ENCODE assay signal across 24 cellular contexts in genomic region chr19:46202426-46202825, GRCh38. TPM values are rescaled to one million over a fixed set of nuclear protein-coding genes. Genes with fewer than 3 reads are reported as not detected.
"Had no signal": no experiment of that assay in that cellular context is flagged by ENCODE, and none has a peak within 500 bp of the region (broad histone marks: within the 10 kb centered on the region; RNA-seq: fewer than 3 reads in every experiment).

No MANE protein-coding gene starts in this region.

- ATAC-seq: activated CD8-positive, alpha-beta T cell treated with anti-CD3 and anti-CD28 coated beads, Interleukin-2, amount 10 ng/mL, durations not matched to agents 7 days and 5 days; mucosa of descending colon; naive thymus-derived CD4-positive, alpha-beta T cell; stimulated activated naive CD8-positive, alpha-beta T cell treated with anti-CD3 and anti-CD28 coated beads, Interleukin-15, amount 100 ng/mL, for 72 hours had no signal

- H3K36me3 Mint-ChIP-seq: activated naive CD4-positive, alpha-beta T cell treated with anti-CD3 and anti-CD28 coated beads, Interleukin-2, amount 50 U/mL, for 24 hours; naive thymus-derived CD4-positive, alpha-beta T cell; neural progenitor cell had no signal

- H3K36me3 ChIP-seq: adrenal gland, left ventricle myocardium inferior, neural progenitor cell, suprapubic skin, transverse colon had no signal

- H3K4me3 ChIP-seq: adrenal gland, dorsolateral prefrontal cortex, left ventricle myocardium inferior, mucosa of descending colon, neural progenitor cell, transverse colon had no signal

- H3K4me2 ChIP-seq: neural progenitor cell had no signal

- DNase-seq: activated CD4-positive, alpha-beta T cell treated with anti-CD3 and anti-CD28 coated beads, Interleukin-2, amount 10 ng/mL, durations not matched to agents 24 days and 14 days; activated CD8-positive, alpha-beta memory T cell treated with anti-CD3 and anti-CD28 coated beads, Interleukin-2, amount 50 U/mL, for 4 hours; activated CD8-positive, alpha-beta T cell treated with anti-CD3 and anti-CD28 coated beads, Interleukin-2, amount 10 ng/mL, durations not matched to agents 7 days and 5 days; activated gamma-delta T cell; activated T-cell treated with anti-CD3 and anti-CD28 coated beads, Interleukin-2, amount 50 U/mL, for 48 hours; adrenal gland; dorsolateral prefrontal cortex; endodermal cell; kidney; left ventricle myocardium inferior; mucosa of descending colon; naive thymus-derived CD4-positive, alpha-beta T cell; stimulated activated CD4-positive, alpha-beta T cell treated with anti-CD3 and anti-CD28 coated beads, Interleukin-2, amount 100 ng/mL, for 48 hours; stimulated activated naive CD8-positive, alpha-beta T cell treated with anti-CD3 and anti-CD28 coated beads, Interleukin-15, amount 100 ng/mL, for 72 hours; transverse colon had no signal

- FAIRE-seq: frontal cortex, kidney had no signal

- H3K9me3 Mint-ChIP-seq: activated CD4-positive, alpha-beta T cell treated with anti-CD3 and anti-CD28 coated beads, Interleukin-2, amount 10 ng/mL, durations not matched to agents 24 days and 14 days; activated naive CD4-positive, alpha-beta T cell treated with anti-CD3 and anti-CD28 coated beads, Interleukin-2, amount 50 U/mL, for 24 hours; stimulated activated naive CD8-positive, alpha-beta T cell treated with anti-CD3 and anti-CD28 coated beads, Interleukin-15, amount 100 ng/mL, for 72 hours had no signal

- H3K27me3 ChIP-seq: adrenal gland, dorsolateral prefrontal cortex, neural progenitor cell, suprapubic skin had no signal

- H3K9ac ChIP-seq: neural progenitor cell had no signal

- H3K27ac Mint-ChIP-seq: activated CD4-positive, alpha-beta T cell treated with anti-CD3 and anti-CD28 coated beads, Interleukin-2, amount 10 ng/mL, durations not matched to agents 24 days and 14 days; activated CD8-positive, alpha-beta T cell treated with anti-CD3 and anti-CD28 coated beads, Interleukin-2, amount 10 ng/mL, durations not matched to agents 7 days and 5 days; activated naive CD4-positive, alpha-beta T cell treated with anti-CD3 and anti-CD28 coated beads, Interleukin-2, amount 50 U/mL, for 24 hours; endodermal cell; neural progenitor cell; progenitor cell of endocrine pancreas; stimulated activated naive CD8-positive, alpha-beta T cell treated with anti-CD3 and anti-CD28 coated beads, Interleukin-15, amount 100 ng/mL, for 72 hours had no signal

- H3K9me3 ChIP-seq: adrenal gland, left ventricle myocardium inferior, mucosa of descending colon, suprapubic skin, transverse colon had no signal

- H3K27ac ChIP-seq: left ventricle myocardium inferior, neural progenitor cell, transverse colon had no signal

- H3K4me1 ChIP-seq: left ventricle myocardium inferior, neural progenitor cell, transverse colon had no signal

- H2AFZ ChIP-seq: neural progenitor cell had no signal

RNA-seq across cellular contexts. Expression of gene IGFL1, which starts 27.1 kb away (rescaled TPM):
- total RNA-seq: activated CD4-positive, alpha-beta T cell treated with anti-CD3 and anti-CD28 coated beads, Interleukin-2, amount 10 ng/mL, durations not matched to agents 24 days and 14 days; activated CD8-positive, alpha-beta T cell treated with anti-CD3 and anti-CD28 coated beads, Interleukin-2, amount 10 ng/mL, durations not matched to agents 7 days and 5 days; adrenal gland; cardiac septum; endodermal cell; epithelial cell of proximal tubule; frontal cortex; kidney; left ventricle myocardium inferior; mucosa of descending colon; naive thymus-derived CD4-positive, alpha-beta T cell; osteoblast; progenitor cell of endocrine pancreas; suprapubic skin; T-helper 1 cell treated with Interleukin-12 subunit alpha and Interleukin-12 subunit beta and Interleukin-4 antibody, amounts not matched to agents 30 ng/mL and 1 ng/mL, for 36 hours; transverse colon had no signal
- polyA plus RNA-seq: adrenal gland; naive thymus-derived CD4-positive, alpha-beta T cell had no signal

RNA-seq across cellular contexts. Expression of gene IGFL2, which starts 54.4 kb away (rescaled TPM):
- total RNA-seq: activated CD8-positive, alpha-beta T cell treated with anti-CD3 and anti-CD28 coated beads, Interleukin-2, amount 10 ng/mL, durations not matched to agents 7 days and 5 days; adrenal gland; cardiac septum; epithelial cell of proximal tubule; kidney; left ventricle myocardium inferior; osteoblast; progenitor cell of endocrine pancreas; T-helper 1 cell treated with Interleukin-12 subunit alpha and Interleukin-12 subunit beta and Interleukin-4 antibody, amounts not matched to agents 30 ng/mL and 1 ng/mL, for 36 hours; transverse colon had no signal
- polyA plus RNA-seq: adrenal gland; naive thymus-derived CD4-positive, alpha-beta T cell had no signal
